In the genomic region with DNA sequence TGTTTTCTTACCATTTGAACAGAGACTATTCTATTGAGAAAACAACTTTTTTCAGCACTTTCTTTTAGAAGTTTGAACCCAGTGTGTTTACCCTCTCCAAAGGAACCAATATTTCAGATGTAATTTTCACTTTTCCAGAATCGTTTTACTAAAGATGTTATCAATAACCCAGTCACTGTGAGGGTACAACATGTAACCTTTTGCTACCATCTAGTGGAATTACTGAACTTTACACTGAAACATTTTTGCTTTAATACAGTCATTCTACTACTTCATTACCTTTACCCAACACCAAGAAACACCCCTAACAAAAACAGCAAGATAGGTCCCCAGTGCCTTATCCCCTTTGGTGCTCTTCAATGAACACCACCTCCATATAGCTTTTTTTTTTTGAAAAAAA, we compare ENCODE assay signal across 11 cellular contexts. TPM values are rescaled to one million over a fixed set of nuclear protein-coding genes. Genes with fewer than 3 reads are reported as not detected.
DNase-seq lines count a peak whose midpoint lies in the region; ATAC-seq, FAIRE-seq and TF ChIP-seq lines count a peak whose summit lies in the region.
"Had no signal": no experiment of that assay in that cellular context is flagged by ENCODE, and none has a peak within 500 bp of the region (broad histone marks: within the 10 kb centered on the region; RNA-seq: fewer than 3 reads in every experiment).

No MANE protein-coding gene starts in this region.

- TF ChIP-seq EP300 in HepG2 (IDR thresholded peaks at IDR 0.05; ENCODE audit: low read depth in 2 of 2, low read length in 2 of 2): no peak
- no peak for TF ChIP-seq EP300 in HepG2 (CRISPR knock-in tag; IDR thresholded peaks at IDR 0.05; ENCODE audit: borderline replicate concordance)
- no peak for TF ChIP-seq EP300 in tibial nerve (IDR thresholded peaks at IDR 0.05)

- TF ChIP-seq CTCF in HepG2 (CRISPR knock-in tag; IDR thresholded peaks at IDR 0.05) (peak; percentile 16; the same call in 1 of the 2 replicates), tibial nerve (IDR thresholded peaks at IDR 0.05) (no peak)

- no peaks in the 10 kb centered on the region for H3K9me3 ChIP-seq in HepG2 (ENCODE audit: low read length)
- no peaks in the 10 kb centered on the region for H3K9me3 ChIP-seq in tibial nerve

- H3K4me2 ChIP-seq in HepG2 (ENCODE audit: low read depth, low read length): no peak overlapping the region

- TF ChIP-seq RAD21 in HepG2 (CRISPR knock-in tag; IDR thresholded peaks at IDR 0.05): no peak

- TF ChIP-seq POLR2A in HepG2 (IDR thresholded peaks at IDR 0.05; ENCODE audit: insufficient read depth in 1 of 2, low read depth in 2 of 2, low read length in 2 of 2) (no peak), tibial nerve (IDR thresholded peaks at IDR 0.05) (no peak)

- no peak overlapping the region for H3K27ac ChIP-seq in HepG2 (ENCODE audit: extremely low read length, insufficient read depth, low read length)
- no peak overlapping the region for H3K27ac ChIP-seq in tibial nerve

- POLR2A ChIA-PET in HepG2 (lab: Yijun Ruan, JAX): no interaction called here

- BruUV-seq in HepG2 (replicated peaks; lab: Mats Ljungman, UMichigan): no TSS peak

- H3K36me3 ChIP-seq in HepG2 (replicated peaks in 1 of 2; ENCODE audit: control insufficient read depth in 1 of 2, insufficient read depth in 2 of 2, low read length in 2 of 2) (no peaks in the 10 kb centered on the region), tibial nerve (no peaks in the 10 kb centered on the region)

- H3K79me2 ChIP-seq in HepG2 (ENCODE audit: insufficient read depth, low read length): no peaks in the 10 kb centered on the region

- DNase-seq in G401 (ENCODE audit: low spot score) (peak; percentile 1), HepG2 (ENCODE audit: low spot score) (no peak), medulla oblongata (ENCODE audit: extremely low spot score) (no peak), tibial nerve (ENCODE audit: low spot score in 2 of 2) (no peak)
- DNase-seq in effector CD4-positive, alpha-beta T cell: no peak
- DNase-seq: activated naive CD4-positive, alpha-beta T cell treated with anti-CD3 and anti-CD28 coated beads for 36 hours; left colon had no signal

- intact Hi-C loops in HepG2 (cut with micrococcal nuclease; ENCODE audit: unreplicated experiment): no loop called here

- in situ Hi-C loops in G401 (cut with HindIII; ENCODE audit: low sequenced_read_pairs): no loop called here
- in situ Hi-C loops in HepG2 (cut with HindIII; ENCODE audit: extremely low pct_ligation_motif_present, low pct_unique_long_range_greater_than_20kb): no loop called here

- FAIRE-seq in TTC549 (lab: Jason Lieb, UNC) (peak; percentile 28), HepG2 (lab: Jason Lieb, UNC) (no peak)
- FAIRE-seq: endometrium had no signal

- H2AFZ ChIP-seq in HepG2 (ENCODE audit: low read length): no peak overlapping the region

- no peak overlapping the region for H3K9ac ChIP-seq in HepG2 (ENCODE audit: insufficient read depth, low read depth, low read length)

- H4K20me1 ChIP-seq in HepG2 (ENCODE audit: insufficient read depth, low read length): no peaks in the 10 kb centered on the region

- H3K4me1 ChIP-seq in HepG2 (ENCODE audit: insufficient read depth, low read length) (no peaks in the 10 kb centered on the region), tibial nerve (no peaks in the 10 kb centered on the region)

- WGBS in HepG2 (ENCODE audit: low lambda C conversion rate): 0% methylated on average over 1 of the region's 1 CpG
- 0 to 36% methylated on average over 1 of the region's 1 CpG for WGBS in tibial nerve, 2 donors

- ATAC-seq in HG03432 (IDR thresholded peaks at IDR 0.05; ENCODE audit: unreplicated experiment) (peak; percentile 45), HepG2 (no peak), GM19452 (IDR thresholded peaks at IDR 0.05; ENCODE audit: unreplicated experiment) (no peak)
- ATAC-seq: left colon had no signal

- H3K27me3 ChIP-seq in HepG2 (ENCODE audit: control insufficient read depth in 1 of 2, insufficient read depth in 2 of 2, low read length in 2 of 2): no peaks in the 10 kb centered on the region
- H3K27me3 ChIP-seq in tibial nerve: no peaks in the 10 kb centered on the region

- CTCF ChIA-PET in HepG2 (lab: Yijun Ruan, JAX; ENCODE audit: low intra/inter-chr PET ratio, low total read pairs): no interaction called here

- no peak overlapping the region for H3K4me3 ChIP-seq in HepG2 (replicated peaks in 1 of 3; ENCODE audit: insufficient read depth in 1 of 3, low read depth in 2 of 3, low read length in 3 of 3)
- no peak overlapping the region for H3K4me3 ChIP-seq in tibial nerve

TF ChIP-seq in HepG2, 621 proteins besides CTCF, POLR2A, EP300 and RAD21:
- TF ChIP-seq STAG1 (CRISPR knock-in tag; IDR thresholded peaks at IDR 0.05): peak; percentile 37
- no peak for TF ChIP-seq KLF6 (CRISPR knock-in tag; IDR thresholded peaks at IDR 0.05)

RNA-seq across cellular contexts. Expression of a gene that starts 33.1 kb away (rescaled TPM):
- total RNA-seq in G401 (2014; rRNA removed; shearing (Covaris generic)): 212 and 217 TPM in 2 replicates
- total RNA-seq in HepG2 (2016; rRNA removed; fragmentation: Illumina TruSeq; extraction: Trizol): 126 and 252 TPM in 2 replicates
- total RNA-seq in HepG2 (2016; cell fraction: cytosol; rRNA removed; fragmentation: Illumina TruSeq; extraction: Trizol; ENCODE audit: low read depth): 80.2 and 96.8 TPM in 2 replicates
- 133 and 245 TPM in 2 replicates for total RNA-seq in HepG2 (2016; cell fraction: insoluble cytoplasmic fraction; rRNA removed; fragmentation: Illumina TruSeq; extraction: Trizol)
- total RNA-seq in HepG2 (2016; cell fraction: membrane; rRNA removed; fragmentation: Illumina TruSeq; extraction: Trizol): 71.1 and 80.7 TPM in 2 replicates
- 187 and 206 TPM in 2 replicates for total RNA-seq in HepG2 (2016; cell fraction: nucleus; rRNA removed; fragmentation: Illumina TruSeq; extraction: Trizol)
- polyA plus RNA-seq in HepG2 (2011; rRNA removed): 168 and 217 TPM in 2 replicates
- polyA plus RNA-seq in HepG2 (2011; cell fraction: cytosol; rRNA removed): 156 and 166 TPM in 2 replicates
- polyA plus RNA-seq in HepG2 (2011; cell fraction: nucleus; rRNA removed): 51.4 and 57.1 TPM in 2 replicates
- 160 and 170 TPM in 2 replicates for polyA plus RNA-seq in HepG2 (2012)
- 60.5 and 84.4 TPM in 2 replicates for polyA plus RNA-seq in HepG2 (2016; cell fraction: cytosol; fragmentation: Illumina TruSeq; extraction: Trizol; ENCODE audit: low read depth)
- 104 and 118 TPM in 2 replicates for polyA plus RNA-seq in HepG2 (2016; cell fraction: insoluble cytoplasmic fraction; fragmentation: Illumina TruSeq; extraction: Trizol; ENCODE audit: low read depth)
- polyA plus RNA-seq in HepG2 (2016; cell fraction: membrane; fragmentation: Illumina TruSeq; extraction: Trizol; ENCODE audit: low read depth): 49.4 and 56.4 TPM in 2 replicates
- polyA plus RNA-seq in HepG2 (2016; cell fraction: nucleus; fragmentation: Illumina TruSeq; extraction: Trizol; ENCODE audit: insufficient read depth, low read depth): 221 and 248 TPM in 2 replicates
- polyA minus RNA-seq in HepG2 (2011; rRNA and poly(A)+ RNA removed; ENCODE audit: low replicate concordance): 46.3 and 52.4 TPM in 2 replicates
- polyA minus RNA-seq in HepG2 (2011; cell fraction: cytosol; rRNA and poly(A)+ RNA removed): 40.9 and 52.5 TPM in 2 replicates
- polyA minus RNA-seq in HepG2 (2011; cell fraction: nucleus; rRNA and poly(A)+ RNA removed): 17.8 and 25.6 TPM in 2 replicates
- total RNA-seq in tibial nerve: 100 to 1,000 TPM; 108 to 175 (median 118) TPM
